Comparison of ENCODE assay signal across 1 cellular context in genomic region chr6:153084393-153084792, GRCh38.
TF ChIP-seq lines count a peak whose summit lies in the region.

No MANE protein-coding gene starts in this region.

TF ChIP-seq in HCT116, 20 proteins besides CTCF, POLR2A, EP300 and RAD21:
- TF ChIP-seq TCF7L2 (IDR thresholded peaks at IDR 0.05; ENCODE audit: borderline replicate concordance, extremely low read depth, insufficient read depth, insufficient read length) (no peak), ATF3 (IDR thresholded peaks at IDR 0.05) (no peak), MAX (IDR thresholded peaks at IDR 0.05) (no peak), ZBTB33 (IDR thresholded peaks at IDR 0.05; ENCODE audit: extremely low read depth, insufficient replicate concordance, low read length) (no peak), FOSL1 (IDR thresholded peaks at IDR 0.05; ENCODE audit: low read depth) (no peak), JUND (IDR thresholded peaks at IDR 0.05) (no peak), ZNF274 (IDR thresholded peaks at IDR 0.05; ENCODE audit: low read depth, low read length) (no peak), POLR2AphosphoS5 (IDR thresholded peaks at IDR 0.05; ENCODE audit: low read depth, low read length) (no peak), CEBPB (IDR thresholded peaks at IDR 0.05; ENCODE audit: low read depth) (no peak), SIN3A (IDR thresholded peaks at IDR 0.05; ENCODE audit: low read depth) (no peak), REST (IDR thresholded peaks at IDR 0.05; ENCODE audit: low read depth) (no peak), YY1 (IDR thresholded peaks at IDR 0.05; ENCODE audit: extremely low read depth, insufficient replicate concordance, low read depth, low read length) (no peak), SRF (IDR thresholded peaks at IDR 0.05; ENCODE audit: low read depth) (no peak), SP1 (IDR thresholded peaks at IDR 0.05; ENCODE audit: low read depth) (no peak), EGR1 (IDR thresholded peaks at IDR 0.05; ENCODE audit: low read depth) (no peak), EZH2phosphoT487 (IDR thresholded peaks at IDR 0.05; ENCODE audit: borderline replicate concordance) (no peak)
TF ChIP-seq in HCT116: peak in this region for 0.
